In the genomic region with DNA sequence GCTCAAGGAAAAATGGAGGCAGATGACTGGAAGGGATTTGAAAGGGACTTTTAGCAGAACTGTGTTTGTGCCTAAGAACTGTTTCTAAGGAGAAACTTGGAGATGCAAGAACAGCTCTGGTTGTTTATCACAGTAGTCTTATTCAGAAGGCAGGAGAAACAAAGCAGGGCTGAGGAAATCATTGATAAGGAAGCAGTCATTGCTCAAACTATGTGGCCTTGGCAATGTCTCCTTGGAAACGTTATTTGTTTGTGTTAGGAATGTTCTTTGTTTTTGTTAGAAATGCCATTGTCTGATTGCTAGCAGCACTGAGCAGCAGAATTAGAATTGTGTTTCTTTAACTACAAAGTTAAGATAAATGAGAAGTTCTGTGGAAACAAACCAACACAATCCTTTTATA, we compare ENCODE assay signal across 22 cellular contexts.
DNase-seq lines count a peak whose midpoint lies in the region; ATAC-seq and TF ChIP-seq lines count a peak whose summit lies in the region.
"Had no signal": no experiment of that assay in that cellular context is flagged by ENCODE, and none has a peak within 500 bp of the region (broad histone marks: within the 10 kb centered on the region; RNA-seq: fewer than 3 reads in every experiment).

No MANE protein-coding gene starts in this region.

- POLR2A ChIA-PET in A673 (lab: Charles Lee; ENCODE audit: low non-redundant PET) = no interaction called here

- no peaks in the 10 kb centered on the region for H3K36me3 ChIP-seq in ectodermal cell (ENCODE audit: control insufficient read depth, insufficient read depth, low read length)
- H3K36me3 ChIP-seq in A673 (ENCODE audit: insufficient read depth, low read length, poor library complexity, severe bottlenecking) = no peaks in the 10 kb centered on the region
- H3K36me3 ChIP-seq: tibial artery had no signal

- DNase-seq in DMS53 (lab: John Stamatoyannopoulos, UW) (peak; percentile 2), DMS53 treated with DMSO at 0.1 percent for 48 hours (lab: John Stamatoyannopoulos, UW; ENCODE audit: unreplicated experiment) (no peak), iris pigment epithelial cell (ENCODE audit: low read depth) (peak; percentile 1), retinal pigment epithelial cell (ENCODE audit: low read depth) (peak; percentile 5), A673 (ENCODE audit: low spot score) (no peak), NCI-H524 (lab: John Stamatoyannopoulos, UW) (no peak)
- DNase-seq: 8988T; activated CD4-positive, alpha-beta T cell treated with anti-CD3 and anti-CD28 coated beads, Interleukin-2, amount 50 U/mL, for 48 hours; activated naive CD8-positive, alpha-beta T cell treated with anti-CD3 and anti-CD28 coated beads for 36 hours; activated T-cell treated with anti-CD3 and anti-CD28 coated beads, Interleukin-2, amount 50 U/mL, for 4 hours; DMS79 treated with DMSO at 0.1 percent for 48 hours; erythroblast; head of caudate nucleus; mammary epithelial cell; NCI-H187 treated with DMSO at 0.1 percent for 48 hours; NCI-H526 treated with DMSO at 0.1 percent for 48 hours; stimulated activated CD4-positive, alpha-beta T cell treated with anti-CD3 and anti-CD28 coated beads, Interleukin-4, amount 100 ng/mL, for 24 hours; tibial artery had no signal

- H3K4me3 ChIP-seq in ectodermal cell (ENCODE audit: insufficient read depth, low read depth, low read length) = no peak overlapping the region
- H3K4me3 ChIP-seq in retinal pigment epithelial cell (ENCODE audit: low read length) = no peak overlapping the region
- H3K4me3 ChIP-seq in A673 (ENCODE audit: low read depth, low read length, poor library complexity, severe bottlenecking) = no peak overlapping the region
- H3K4me3 ChIP-seq: PC-9, SK-N-MC, tibial artery had no signal

- H3K9me3 ChIP-seq in ectodermal cell (ENCODE audit: control insufficient read depth, low read length) (no peaks in the 10 kb centered on the region), A673 (ENCODE audit: low read depth, low read length, poor library complexity, severe bottlenecking) (no peaks in the 10 kb centered on the region)
- H3K9me3 ChIP-seq: tibial artery had no signal

- no peaks in the 10 kb centered on the region for H3K27me3 ChIP-seq in ectodermal cell (ENCODE audit: control insufficient read depth, insufficient read depth, low read length, poor library complexity, severe bottlenecking)
- H3K27me3 ChIP-seq in A673 (replicated peaks; ENCODE audit: insufficient read depth, low read depth, low read length, poor library complexity) = no peaks in the 10 kb centered on the region
- H3K27me3 ChIP-seq: tibial artery had no signal

- CTCF ChIA-PET in A673 (lab: Charles Lee) = no interaction called here

- no peak for ATAC-seq in GM18517 (IDR thresholded peaks at IDR 0.05; ENCODE audit: unreplicated experiment)
- ATAC-seq: activated T-cell treated with anti-CD3 and anti-CD28 coated beads, Interleukin-2, amount 50 U/mL, for 4 hours had no signal

- no TSS peak for BruUV-seq in A673 (replicated peaks; lab: Mats Ljungman, UMichigan)

- TF ChIP-seq CTCF in retinal pigment epithelial cell (conservative IDR thresholded peaks at IDR 0.05; ENCODE audit: low read depth, low read length) = no peak
- no peak for TF ChIP-seq CTCF in A673 (conservative IDR thresholded peaks at IDR 0.05; ENCODE audit: low read depth, low read length)

- WGBS in ectodermal cell, 2 experiments = 46 to 63% methylated on average over 1 of the region's 1 CpG

- peak overlapping the region; percentile 83 for H3K27ac ChIP-seq in ectodermal cell (ENCODE audit: insufficient read depth, low read depth, low read length, poor library complexity, severe bottlenecking)
- H3K27ac ChIP-seq in A673 (ENCODE audit: low read depth, low read length, poor library complexity, severe bottlenecking) = no peak overlapping the region
- H3K27ac ChIP-seq: PC-9, SK-N-MC, tibial artery had no signal

- intact Hi-C loops in A673 (cut with micrococcal nuclease; ENCODE audit: unreplicated experiment) = no loop called here

- H3K4me1 ChIP-seq in ectodermal cell (ENCODE audit: control insufficient read depth, insufficient read depth, low read length) (no peaks in the 10 kb centered on the region), A673 (ENCODE audit: insufficient read depth, low read length, poor library complexity, severe bottlenecking) (no peaks in the 10 kb centered on the region)

Comparison
In these comparisons a context has a peak if more than half of its experiments do, and no peak if none do; other contexts are left out.
1. DNase-seq: peak in DMS53 (single experiment), iris pigment epithelial cell (single experiment) and retinal pigment epithelial cell (single experiment); none in DMS53 treated with DMSO at 0.1 percent for 48 hours (single experiment), A673 (single experiment) and NCI-H524 (0 of 2).